In the genomic region with DNA sequence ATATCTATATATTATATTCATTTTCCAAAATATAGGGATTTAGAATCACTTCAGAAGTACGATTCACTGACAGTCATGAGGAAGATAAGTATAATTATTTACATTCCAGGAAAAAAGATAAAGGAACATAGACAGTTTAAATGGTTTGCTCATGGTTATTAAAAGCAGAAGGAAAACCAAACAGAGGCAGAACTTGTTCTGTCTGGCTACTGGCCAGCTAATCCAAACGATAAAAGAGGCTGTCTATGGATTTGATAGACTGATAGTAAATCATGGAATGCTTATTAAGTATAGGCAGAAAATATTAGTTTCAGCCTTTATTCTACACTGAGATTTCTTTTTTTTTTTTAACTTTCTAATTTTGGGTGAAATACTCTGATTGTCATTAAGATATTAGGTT, we compare ENCODE assay signal across 23 cellular contexts. TPM values are rescaled to one million over a fixed set of nuclear protein-coding genes. Genes with fewer than 3 reads are reported as not detected.
DNase-seq lines count a peak whose midpoint lies in the region; ATAC-seq and TF ChIP-seq lines count a peak whose summit lies in the region.
"Had no signal": no experiment of that assay in that cellular context is flagged by ENCODE, and none has a peak within 500 bp of the region (broad histone marks: within the 10 kb centered on the region; RNA-seq: fewer than 3 reads in every experiment).

No MANE protein-coding gene starts in this region.

- H4K5ac ChIP-seq in IMR-90 (ENCODE audit: low read depth, low read length) = no peak overlapping the region

- H3K79me2 ChIP-seq in PC-3 (ENCODE audit: low read length) = no peaks in the 10 kb centered on the region

- no peaks in the 10 kb centered on the region; a peak in 1 of 4 replicates for H3K79me1 ChIP-seq in IMR-90 (ENCODE audit: low read depth in 1 of 2, low read length in 2 of 2)

- H2AFZ ChIP-seq in IMR-90 (replicated peaks; ENCODE audit: low read length, poor library complexity) = no peak overlapping the region
- no peak overlapping the region for H2AFZ ChIP-seq in PC-3 (ENCODE audit: low read length)
- H2AFZ ChIP-seq: PC-9 had no signal

- DNase-seq in BE2C = peak; percentile 6
- peak; percentile 4 for DNase-seq in IMR-90
- DNase-seq in PC-3 = peak; percentile 46
- peak; percentile 11 to 49 for DNase-seq in lung microvascular endothelial cell (ENCODE audit: low read depth in 2 of 2)
- DNase-seq in cardiac septum (ENCODE audit: low spot score) = no peak
- DNase-seq in NCI-H1417 (lab: John Stamatoyannopoulos, UW) = no peak
- no peak for DNase-seq in Kasumi-1 (lab: John Stamatoyannopoulos, UW)
- DNase-seq in activated CD8-positive, alpha-beta memory T cell treated with anti-CD3 and anti-CD28 coated beads, Interleukin-2, amount 50 U/mL, for 48 hours = no peak
- DNase-seq: ACHN; CD4-positive, CD25-positive, alpha-beta regulatory T cell; GOT3; HFFc6; NCI-H1105; NCI-H146; NCI-H2029; NCI-H446 treated with DMSO at 0.1 percent for 48 hours; NCI-H526; PC-9; Right ventricle myocardium superior; RPMI8226; T-helper 1 cell had no signal

- no peak overlapping the region for H2BK15ac ChIP-seq in IMR-90 (ENCODE audit: low read depth, low read length)

- dilution Hi-C loops in IMR-90 (cut with HindIII; ENCODE audit: low sequenced_read_pairs, unreplicated experiment) = no loop called here

- H3K9ac ChIP-seq in IMR-90 (ENCODE audit: low read depth, low read length) (no peak overlapping the region), PC-3 (ENCODE audit: low read length) (no peak overlapping the region)

- BruUV-seq in IMR-90 (replicated peaks; lab: Mats Ljungman, UMichigan) (no TSS peak), PC-3 (replicated peaks; lab: Mats Ljungman, UMichigan) (no TSS peak)

- no peak overlapping the region for H2BK5ac ChIP-seq in IMR-90 (ENCODE audit: low read depth, low read length, poor library complexity, severe bottlenecking)

- TF ChIP-seq RAD21 in IMR-90 (IDR thresholded peaks at IDR 0.05; ENCODE audit: low read length) = no peak

- no peak overlapping the region for H3K56ac ChIP-seq in IMR-90 (ENCODE audit: extremely low read depth, insufficient read depth, low read length)

- TF ChIP-seq POLR2A in IMR-90 (IDR thresholded peaks at IDR 0.05; ENCODE audit: low read depth, low read length) = no peak

- H2BK120ac ChIP-seq in IMR-90 (ENCODE audit: low read depth, low read length) = no peak overlapping the region

- H3K9me2 ChIP-seq in PC-3 (replicated peaks; ENCODE audit: low read length) = no peaks in the 10 kb centered on the region

- no peak for TF ChIP-seq CTCF in BE2C (IDR thresholded peaks at IDR 0.05; ENCODE audit: low read depth, low read length)
- TF ChIP-seq CTCF in IMR-90 (conservative IDR thresholded peaks at IDR 0.05; ENCODE audit: low read depth, low read length) = no peak
- no peak for TF ChIP-seq CTCF in PC-3 (conservative IDR thresholded peaks at IDR 0.05; ENCODE audit: low read depth, low read length)

- H3K27ac ChIP-seq in IMR-90 (ENCODE audit: insufficient read depth, low read length) (no peak overlapping the region), PC-3 (ENCODE audit: low read length) (0 out of 2 replicates have a peak overlapping the region, but pooled peaks have one; percentile 29)
- H3K27ac ChIP-seq: PC-9, SJSA1 had no signal

- in situ Hi-C loops in IMR-90 (cut with MboI; ENCODE audit: low sequenced_read_pairs) = no loop called here

- no peak overlapping the region for H3K23ac ChIP-seq in IMR-90 (ENCODE audit: low read depth, low read length)

- H2AK5ac ChIP-seq in IMR-90 (ENCODE audit: low read depth, low read length) = no peak overlapping the region

- CTCF ChIA-PET in IMR-90 (lab: Yijun Ruan, JAX) (no interaction called here), PC-3 (lab: Charles Lee) (no interaction called here)

- H2AK9ac ChIP-seq in IMR-90 (replicated peaks; ENCODE audit: low read depth, low read length, poor library complexity) = no peak overlapping the region

- peaks cover 3% of the 10 kb centered on the region for H3K9me1 ChIP-seq in IMR-90 (ENCODE audit: insufficient read depth, low read length)

- H3K4me2 ChIP-seq in IMR-90 (ENCODE audit: low read depth, low read length) (no peak overlapping the region), PC-3 (ENCODE audit: low read length) (no peak overlapping the region)
- H3K4me2 ChIP-seq: PC-9 had no signal

- H4K20me1 ChIP-seq in IMR-90 (ENCODE audit: insufficient read depth, low read length) (no peaks in the 10 kb centered on the region), PC-3 (ENCODE audit: low read length) (no peaks in the 10 kb centered on the region)

- H3K36me3 ChIP-seq in BE2C (no peaks in the 10 kb centered on the region), IMR-90 (ENCODE audit: control insufficient read depth, insufficient read depth, low read length) (no peaks in the 10 kb centered on the region), PC-3 (ENCODE audit: low read depth, low read length) (no peaks in the 10 kb centered on the region)
- H3K36me3 ChIP-seq: HAP-1, SJSA1 had no signal

- H3K9me3 ChIP-seq in BE2C (no peaks in the 10 kb centered on the region), IMR-90 (ENCODE audit: control insufficient read depth, insufficient read depth, low read length) (no peaks in the 10 kb centered on the region), PC-3 (ENCODE audit: low read length) (no peaks in the 10 kb centered on the region)
- H3K9me3 ChIP-seq: HAP-1, SJSA1 had no signal

- H4K8ac ChIP-seq in IMR-90 (ENCODE audit: low read depth in 2 of 2, low read length in 2 of 2) = no peak overlapping the region

- H3K4me3 ChIP-seq in BE2C (ENCODE audit: low read depth, low read length) = no peak overlapping the region
- no peak overlapping the region for H3K4me3 ChIP-seq in IMR-90 (ENCODE audit: insufficient read depth, low read depth, low read length)
- no peak overlapping the region for H3K4me3 ChIP-seq in PC-3 (ENCODE audit: low read length)
- H3K4me3 ChIP-seq: HAP-1, PC-9, SJSA1 had no signal

- no CpG with 5 or more reads among the region's 2 CpGs for WGBS in IMR-90 (ENCODE audit: extremely low coverage in 2 of 2, insufficient read length in 1 of 2), 2 experiments

- H2BK20ac ChIP-seq in IMR-90 (ENCODE audit: low read depth, low read length) = no peak overlapping the region

- H3K27me3 ChIP-seq in BE2C = no peaks in the 10 kb centered on the region
- H3K27me3 ChIP-seq in IMR-90 (ENCODE audit: control insufficient read depth, insufficient read depth, low read length) = no peaks in the 10 kb centered on the region
- H3K27me3 ChIP-seq in PC-3 (ENCODE audit: low read length) = no peaks in the 10 kb centered on the region
- H3K27me3 ChIP-seq: SJSA1 had no signal

- intact Hi-C loops in IMR-90 (cut with micrococcal nuclease) = no loop called here
- intact Hi-C loops in PC-3 (cut with micrococcal nuclease) = loop anchor here (10.0 kb wide), 1 partner anchor 528 kb away; the partner anchor contains the start of gene MID1IP1
- intact Hi-C loops in cardiac septum (cut with DNase I) = no loop called here

- H3K18ac ChIP-seq in IMR-90 (ENCODE audit: low read depth, low read length) = no peak overlapping the region

- ATAC-seq in IMR-90 (ENCODE audit: low read depth) (no peak), PC-3 (no peak)

- no peak overlapping the region for H3K4ac ChIP-seq in IMR-90 (ENCODE audit: low read depth, low read length)

- no peaks in the 10 kb centered on the region for H3K4me1 ChIP-seq in BE2C
- H3K4me1 ChIP-seq in IMR-90 (ENCODE audit: control insufficient read depth, insufficient read depth, low read length) = peaks cover 5% of the 10 kb centered on the region
- peaks cover 46% of the 10 kb centered on the region for H3K4me1 ChIP-seq in PC-3 (ENCODE audit: insufficient read depth, low read length)

- POLR2A ChIA-PET in IMR-90 (lab: Charles Lee; ENCODE audit: unreplicated experiment) = no interaction called here
- POLR2A ChIA-PET in PC-3 (lab: Charles Lee; ENCODE audit: unreplicated experiment) = no interaction called here

- H4K91ac ChIP-seq in IMR-90 (ENCODE audit: insufficient read depth, low read depth, low read length) = no peak overlapping the region

- H3F3A ChIP-seq in PC-3 (ENCODE audit: low read length, unreplicated experiment) = peaks cover 8% of the 10 kb centered on the region

- no peak overlapping the region for H3K14ac ChIP-seq in IMR-90 (replicated peaks; ENCODE audit: low read depth, low read length)

TF ChIP-seq in IMR-90, 13 proteins besides CTCF, POLR2A, EP300 and RAD21:
- no peak for TF ChIP-seq CHD1 (IDR thresholded peaks at IDR 0.05; ENCODE audit: low read depth, low read length)

RNA-seq across cellular contexts. Expression of gene RPGR, which starts 50.2 kb away (rescaled TPM):
- 2.7 TPM for polyA plus RNA-seq in BE2C (2012; ENCODE audit: insufficient read depth, insufficient read length, low read depth)
- total RNA-seq in IMR-90 (2012; rRNA removed) (3.8 and 6.7 TPM in 2 replicates), PC-3 (2014; rRNA removed) (8.3 and 9.3 TPM in 2 replicates), lung microvascular endothelial cell (29.2 and 44.8 TPM in 2 replicates), cardiac septum (7.6 TPM)
- 1.1 and 2.2 TPM in 2 replicates for polyA plus RNA-seq in IMR-90 (2012; rRNA removed)
- polyA plus RNA-seq in IMR-90 (2012; cell fraction: cytosol; rRNA removed) = 0.23 and 0.30 TPM in 2 replicates
- polyA plus RNA-seq in IMR-90 (2012; cell fraction: nucleus; rRNA removed; ENCODE audit: low replicate concordance) = 0.28 and 3.6 TPM in 2 replicates
- total RNA-seq: PC-9 had no signal

RNA-seq across cellular contexts. Expression of gene SRPX, which starts 56.5 kb away (rescaled TPM):
- not detected for polyA plus RNA-seq in BE2C (2012; ENCODE audit: insufficient read depth, insufficient read length, low read depth)
- total RNA-seq in IMR-90 (2012; rRNA removed) (35.5 and 39.2 TPM in 2 replicates), PC-3 (2014; rRNA removed) (5.0 and 5.4 TPM in 2 replicates), lung microvascular endothelial cell (99.4 and 108 TPM in 2 replicates), cardiac septum (57.3 TPM)
- polyA plus RNA-seq in IMR-90 (2012; rRNA removed) = 67.6 and 81.5 TPM in 2 replicates
- 73.6 and 78.2 TPM in 2 replicates for polyA plus RNA-seq in IMR-90 (2012; cell fraction: cytosol; rRNA removed)
- polyA plus RNA-seq in IMR-90 (2012; cell fraction: nucleus; rRNA removed; ENCODE audit: low replicate concordance) = 31.5 and 60.3 TPM in 2 replicates
- total RNA-seq: CD4-positive, CD25-positive, alpha-beta regulatory T cell; PC-9 had no signal
- polyA plus RNA-seq: CD4-positive, CD25-positive, alpha-beta regulatory T cell had no signal

Comparison
In these comparisons a context has a peak if more than half of its experiments do, and no peak if none do; other contexts are left out.
1. DNase-seq: peak in BE2C (single experiment), IMR-90 (single experiment), PC-3 (single experiment) and lung microvascular endothelial cell (2 of 2); none in cardiac septum (single experiment), NCI-H1417 (0 of 3), Kasumi-1 (0 of 2) and activated CD8-positive, alpha-beta memory T cell treated with anti-CD3 and anti-CD28 coated beads, Interleukin-2, amount 50 U/mL, for 48 hours (single experiment).